In genomic region chr12:56129210-56129691, GRCh38 we compare ENCODE assay signal across 8 cellular contexts. TPM values are rescaled to one million over a fixed set of nuclear protein-coding genes. Genes with fewer than 3 reads are reported as not detected.
DNase-seq lines count a peak whose midpoint lies in the region; ATAC-seq and TF ChIP-seq lines count a peak whose summit lies in the region.

No MANE protein-coding gene starts in this region.

- peak; percentile 40 for ATAC-seq in left lobe of liver
- ATAC-seq in GM21423 (IDR thresholded peaks at IDR 0.05; ENCODE audit: unreplicated experiment): no peak

- DNase-seq in AG08395 (ENCODE audit: low spot score): peak; percentile 58
- peak; percentile 49 for DNase-seq in M059J (ENCODE audit: low read depth)
- peak; percentile 43 for DNase-seq in activated CD4-positive, CD25-positive, alpha-beta regulatory T cell treated with anti-CD3 and anti-CD28 coated beads, Interleukin-2, amount 50 U/mL, for 16 hours (ENCODE audit: low read depth, low spot score)
- DNase-seq in cerebellar cortex (ENCODE audit: low spot score): peak; percentile 26
- DNase-seq in left lobe of liver (ENCODE audit: low spot score): peak; percentile 64
- peak; percentile 31 to 56 (median 34) for DNase-seq in stimulated activated CD4-positive, alpha-beta T cell treated with anti-CD3 and anti-CD28 coated beads, TNF-alpha, amount 100 ng/mL, for 1 hour (ENCODE audit: low read depth in 3 of 3, low spot score in 1 of 3)

- TF ChIP-seq POLR2A in GM19099 (IDR thresholded peaks at IDR 0.05; ENCODE audit: extremely low read depth, insufficient read length, low read depth): peak; percentile 66

RNA-seq across cellular contexts. Expression of gene ESYT1, which starts 1.2 kb away (rescaled TPM):
- total RNA-seq in M059J (2014; rRNA removed; shearing (Covaris generic)): 86.5 and 117 TPM in 2 replicates
- 62.2 TPM for total RNA-seq in left lobe of liver

RNA-seq across cellular contexts. Expression of gene ZC3H10, which starts 11.2 kb away (rescaled TPM):
- 1.4 and 2.1 TPM in 2 replicates for total RNA-seq in M059J (2014; rRNA removed; shearing (Covaris generic))
- 4.6 TPM for total RNA-seq in left lobe of liver

RNA-seq across cellular contexts. Expression of gene RPL41, which starts 12.8 kb away (rescaled TPM):
- total RNA-seq in M059J (2014; rRNA removed; shearing (Covaris generic)): 2,885 and 2,938 TPM in 2 replicates
- total RNA-seq in left lobe of liver: 1,359 TPM

RNA-seq across cellular contexts. Expression of gene MYL6B, which starts 23.1 kb away (rescaled TPM):
- total RNA-seq in M059J (2014; rRNA removed; shearing (Covaris generic)): 84.5 and 88.7 TPM in 2 replicates
- 6.5 TPM for total RNA-seq in left lobe of liver

RNA-seq across cellular contexts. Expression of gene PA2G4, which starts 24.9 kb away (rescaled TPM):
- total RNA-seq in M059J (2014; rRNA removed; shearing (Covaris generic)): 134 and 184 TPM in 2 replicates
- total RNA-seq in left lobe of liver: 32.3 TPM
